Comparison of ENCODE assay signal across 27 cellular contexts in genomic region chr9:74407166-74407565, GRCh38.
"Had no signal": no experiment of that assay in that cellular context is flagged by ENCODE, and none has a peak within 500 bp of the region (broad histone marks: within the 10 kb centered on the region; RNA-seq: fewer than 3 reads in every experiment).

No MANE protein-coding gene starts in this region.

- H3K27ac Mint-ChIP-seq: dendritic cell treated with granulocyte-macrophage colony-stimulating factor and Interleukin-4, amounts not matched to agents 40 ng/mL and 50 ng/mL, for 4 days; effector memory CD8-positive, alpha-beta T cell; endodermal cell; mesothelial cell of epicardium; naive B cell had no signal

- H3K36me3 ChIP-seq: colonic mucosa, esophagus squamous epithelium, gastrocnemius medialis, heart right ventricle, left lung, lower lobe of right lung had no signal

- H3K4me1 ChIP-seq: colonic mucosa, esophagus squamous epithelium, gastrocnemius medialis, heart right ventricle, left lung, lower lobe of right lung had no signal

- H3K4me1 Mint-ChIP-seq: endodermal cell, mesothelial cell of epicardium, naive B cell had no signal

- H3K4me3 ChIP-seq: colonic mucosa, esophagus squamous epithelium, gastrocnemius medialis, heart right ventricle, left lung, lower lobe of right lung, mucosa of descending colon had no signal

- H3K27me3 ChIP-seq: colonic mucosa, esophagus squamous epithelium, gastrocnemius medialis, heart right ventricle, left lung had no signal

- H3K36me3 Mint-ChIP-seq: mesothelial cell of epicardium had no signal

- H3K4me3 Mint-ChIP-seq: dendritic cell treated with granulocyte-macrophage colony-stimulating factor and Interleukin-4, amounts not matched to agents 40 ng/mL and 50 ng/mL, for 4 days; effector memory CD8-positive, alpha-beta T cell; endodermal cell; mesothelial cell of epicardium; naive B cell had no signal

- H3K27me3 Mint-ChIP-seq: dendritic cell treated with granulocyte-macrophage colony-stimulating factor and Interleukin-4, amounts not matched to agents 40 ng/mL and 50 ng/mL, for 4 days; effector memory CD8-positive, alpha-beta T cell had no signal

- H3K27ac ChIP-seq: colonic mucosa, epithelial cell of prostate, esophagus squamous epithelium, gastrocnemius medialis, heart right ventricle, left lung, lower lobe of right lung had no signal

- H3K9me3 ChIP-seq: colonic mucosa, esophagus squamous epithelium, gastrocnemius medialis had no signal

- ATAC-seq: effector memory CD8-positive, alpha-beta T cell; esophagus mucosa; gastrocnemius medialis; heart right ventricle; left cardiac atrium; left lung; left ventricle myocardium superior; lower lobe of right lung; mucosa of descending colon had no signal

- FAIRE-seq: endometrium, keratinocyte had no signal

- DNase-seq: colonic mucosa; cortex of kidney; effector CD8-positive, alpha-beta T cell; effector memory CD8-positive, alpha-beta T cell; endodermal cell; erythroblast; esophagus squamous epithelium; foreskin fibroblast; foreskin melanocyte; gastrocnemius medialis; glutamatergic neuron; head of caudate nucleus; heart right ventricle; hippocampal formation; left cardiac atrium; left lung; left ventricle myocardium superior; lower lobe of right lung; mesenchymal stem cell; mucosa of descending colon; naive B cell had no signal
